13 cellular contexts compared by ENCODE assay signal in the genomic region with DNA sequence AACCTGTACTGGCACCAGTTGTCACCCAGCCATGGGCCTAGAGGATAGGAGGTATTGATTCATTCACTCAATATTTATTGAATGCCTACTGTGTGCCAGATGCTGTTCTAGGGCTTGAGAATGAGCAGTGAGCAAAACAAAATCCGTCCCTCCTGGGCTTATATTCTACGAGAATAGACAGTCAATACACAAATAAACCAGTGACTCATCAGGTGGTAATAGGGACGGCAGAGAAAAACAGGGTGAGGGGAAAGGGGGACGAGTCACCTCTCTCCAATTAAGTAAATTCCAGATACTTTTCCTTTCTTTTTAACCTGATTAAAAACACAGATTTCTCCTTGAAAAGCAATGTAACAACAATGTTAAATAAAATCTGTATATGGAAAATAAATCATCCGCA.
DNase-seq lines count a peak whose midpoint lies in the region; ATAC-seq and TF ChIP-seq lines count a peak whose summit lies in the region.
"Had no signal": no experiment of that assay in that cellular context is flagged by ENCODE, and none has a peak within 500 bp of the region (broad histone marks: within the 10 kb centered on the region; RNA-seq: fewer than 3 reads in every experiment).

No MANE protein-coding gene starts in this region.

- RAD21 ChIA-PET in HCT116 (lab: Charles Lee; ENCODE audit: low non-redundant PET in 1 of 2, low total read pairs in 2 of 2, uncharacterized antibody in 2 of 2, unreplicated experiment in 2 of 2), result no interaction called here

- intact Hi-C loops in HCT116 (cut with micrococcal nuclease), result no loop called here
- intact Hi-C loops in activated T-helper 2 cell treated with anti-CD3 and anti-CD28 coated beads, Interferon-gamma antibody, Interleukin-2, Interleukin-4, amounts not matched to agents 10 μg/mL and 5 μg/mL and 100 μg/mL, durations not matched to agents 14 hours and 24 hours and 36 hours (cut with micrococcal nuclease), result no loop called here
- intact Hi-C loops in tibial artery (cut with DNase I; ENCODE audit: low total_unique reads), result no loop called here
- intact Hi-C loops in CD4-positive, alpha-beta T cell (cut with DNase I, micrococcal nuclease), result no loop called here

- H4K20me1 ChIP-seq in HCT116 (ENCODE audit: insufficient read depth), result no peaks in the 10 kb centered on the region

- DNase-seq in HCT116 (ENCODE audit: low read depth, low spot score), result no peak
- no peak for DNase-seq in activated T-helper 2 cell treated with anti-CD3 and anti-CD28 coated beads, Interferon-gamma antibody, Interleukin-2, Interleukin-4, amounts not matched to agents 10 μg/mL and 5 μg/mL and 100 μg/mL, durations not matched to agents 14 hours and 24 hours and 36 hours (ENCODE audit: low spot score)
- peak; percentile 35 for DNase-seq in glomerular visceral epithelial cell (ENCODE audit: extremely low spot score)
- DNase-seq in tibial artery, result no peak
- no peak for DNase-seq in pons (ENCODE audit: low spot score)
- no peak for DNase-seq in CD4-positive, alpha-beta T cell
- DNase-seq in DMS114 treated with DMSO at 0.1 percent for 48 hours (lab: John Stamatoyannopoulos, UW; ENCODE audit: unreplicated experiment), result no peak
- DNase-seq: activated CD4-positive, alpha-beta T cell treated with anti-CD3 and anti-CD28 coated beads, Interleukin-2, amount 50 U/mL, for 1 hour; activated effector memory CD4-positive, alpha-beta T cell treated with Interleukin-2 at 50 U/mL for 16 hours; DMS153; T-helper 2 cell; testis had no signal

- H3K9me2 ChIP-seq in HCT116 (ENCODE audit: insufficient read depth), result no peaks in the 10 kb centered on the region

- H3K36me3 Mint-ChIP-seq in activated T-helper 2 cell treated with anti-CD3 and anti-CD28 coated beads, Interferon-gamma antibody, Interleukin-2, Interleukin-4, amounts not matched to agents 10 μg/mL and 5 μg/mL and 100 μg/mL, durations not matched to agents 14 hours and 24 hours and 36 hours (ENCODE audit: low read depth), result peaks cover 99% of the 10 kb centered on the region
- H3K36me3 Mint-ChIP-seq in CD4-positive, alpha-beta T cell (ENCODE audit: low read depth), result peaks cover 74% of the 10 kb centered on the region

- H3K4me1 ChIP-seq in HCT116 (ENCODE audit: control insufficient read depth in 1 of 2, insufficient read depth in 2 of 2, low read length in 2 of 2) (peaks cover 37 to 42% of the 10 kb centered on the region in 2 experiments), tibial artery (peaks cover 0 to 36% (median 27%) of the 10 kb centered on the region in 4 donors)

- H3K9me3 ChIP-seq in HCT116 (ENCODE audit: control insufficient read depth in 1 of 2, insufficient read depth in 1 of 2, low read depth in 1 of 2, low read length in 2 of 2) (no peaks in the 10 kb centered on the region), tibial artery (no peaks in the 10 kb centered on the region)
- no peaks in the 10 kb centered on the region for H3K9me3 ChIP-seq in CD4-positive, alpha-beta T cell (ENCODE audit: control insufficient read depth, low read length)
- H3K9me3 ChIP-seq: testis had no signal

- no peak for TF ChIP-seq CTCF in HCT116 (IDR thresholded peaks at IDR 0.05 in 2 of 3, conservative IDR thresholded peaks at IDR 0.05 in 1 of 3; ENCODE audit: borderline replicate concordance in 1 of 3, insufficient read depth in 1 of 3, low read depth in 2 of 3, low read length in 2 of 3)
- no peak for TF ChIP-seq CTCF in tibial artery (IDR thresholded peaks at IDR 0.05)
- TF ChIP-seq CTCF in CD4-positive, alpha-beta T cell (IDR thresholded peaks at IDR 0.05), result no peak

- no peaks in the 10 kb centered on the region for H3K27me3 ChIP-seq in HCT116 (ENCODE audit: insufficient read depth, low read length)
- no peaks in the 10 kb centered on the region for H3K27me3 ChIP-seq in tibial artery
- no peaks in the 10 kb centered on the region for H3K27me3 ChIP-seq in CD4-positive, alpha-beta T cell (ENCODE audit: control insufficient read depth, insufficient read depth, low read length)
- H3K27me3 ChIP-seq: testis had no signal

- no peaks in the 10 kb centered on the region for H3K9me3 Mint-ChIP-seq in activated T-helper 2 cell treated with anti-CD3 and anti-CD28 coated beads, Interferon-gamma antibody, Interleukin-2, Interleukin-4, amounts not matched to agents 10 μg/mL and 5 μg/mL and 100 μg/mL, durations not matched to agents 14 hours and 24 hours and 36 hours
- no peaks in the 10 kb centered on the region for H3K9me3 Mint-ChIP-seq in CD4-positive, alpha-beta T cell

- H3K9ac ChIP-seq in HCT116 (ENCODE audit: low read length), result peak overlapping the region; percentile 12; the same call in 1 of the 2 replicates

- peak overlapping the region; percentile 45 for H3K27ac ChIP-seq in HCT116 (ENCODE audit: low read depth, low read length)
- peak overlapping the region; percentile 38 to 39 for H3K27ac ChIP-seq in tibial artery
- no peak overlapping the region for H3K27ac ChIP-seq in CD4-positive, alpha-beta T cell (ENCODE audit: low read depth, low read length)
- H3K27ac ChIP-seq: testis had no signal

- peaks cover 42% of the 10 kb centered on the region for H3K4me1 Mint-ChIP-seq in activated T-helper 2 cell treated with anti-CD3 and anti-CD28 coated beads, Interferon-gamma antibody, Interleukin-2, Interleukin-4, amounts not matched to agents 10 μg/mL and 5 μg/mL and 100 μg/mL, durations not matched to agents 14 hours and 24 hours and 36 hours (ENCODE audit: low read depth)
- H3K4me1 Mint-ChIP-seq in CD4-positive, alpha-beta T cell (ENCODE audit: low read depth), result peaks cover 13% of the 10 kb centered on the region

- CTCF ChIA-PET in HCT116 (lab: Charles Lee), result no interaction called here
- CTCF ChIA-PET in CD4-positive, alpha-beta T cell (lab: Charles Lee), result no interaction called here

- POLR2A ChIA-PET in HCT116 (lab: Charles Lee), result no interaction called here
- POLR2A ChIA-PET in CD4-positive, alpha-beta T cell (lab: Charles Lee), result no interaction called here

- no TSS peak for BruUV-seq in HCT116 (replicated peaks; lab: Mats Ljungman, UMichigan)

- peak overlapping the region; percentile 43 for H3K27ac Mint-ChIP-seq in activated T-helper 2 cell treated with anti-CD3 and anti-CD28 coated beads, Interferon-gamma antibody, Interleukin-2, Interleukin-4, amounts not matched to agents 10 μg/mL and 5 μg/mL and 100 μg/mL, durations not matched to agents 14 hours and 24 hours and 36 hours
- H3K27ac Mint-ChIP-seq in CD4-positive, alpha-beta T cell, result no peak overlapping the region

- H3K4me2 ChIP-seq in HCT116 (ENCODE audit: low read length), result peak overlapping the region; percentile 62

- H3K36me3 ChIP-seq in HCT116 (ENCODE audit: control insufficient read depth in 1 of 2, insufficient read depth in 2 of 2, low read length in 2 of 2) (no peaks in the 10 kb centered on the region), tibial artery (peaks cover 78 to 96% (median 95%) of the 10 kb centered on the region in 3 donors)

- no peaks in the 10 kb centered on the region for H3K79me2 ChIP-seq in HCT116 (ENCODE audit: insufficient read depth, low read length)

- H2AFZ ChIP-seq in HCT116 (ENCODE audit: low read depth, low read length, poor library complexity, severe bottlenecking), result no peak overlapping the region

- peak; percentile 63 for ATAC-seq in HCT116
- ATAC-seq in CD4-positive, alpha-beta T cell (ENCODE audit: poor library complexity), result no peak
- ATAC-seq: sciatic nerve had no signal

- H3K27me3 Mint-ChIP-seq in activated T-helper 2 cell treated with anti-CD3 and anti-CD28 coated beads, Interferon-gamma antibody, Interleukin-2, Interleukin-4, amounts not matched to agents 10 μg/mL and 5 μg/mL and 100 μg/mL, durations not matched to agents 14 hours and 24 hours and 36 hours (ENCODE audit: low read depth), result no peaks in the 10 kb centered on the region
- no peaks in the 10 kb centered on the region for H3K27me3 Mint-ChIP-seq in CD4-positive, alpha-beta T cell

- TF ChIP-seq POLR2A in HCT116 (IDR thresholded peaks at IDR 0.05; ENCODE audit: borderline replicate concordance, extremely low read depth, insufficient read depth, insufficient read length), result no peak

- no peak overlapping the region for H3K4me3 Mint-ChIP-seq in activated T-helper 2 cell treated with anti-CD3 and anti-CD28 coated beads, Interferon-gamma antibody, Interleukin-2, Interleukin-4, amounts not matched to agents 10 μg/mL and 5 μg/mL and 100 μg/mL, durations not matched to agents 14 hours and 24 hours and 36 hours (ENCODE audit: low read depth)
- H3K4me3 Mint-ChIP-seq in CD4-positive, alpha-beta T cell, result no peak overlapping the region

- no peak for TF ChIP-seq RAD21 in HCT116 (IDR thresholded peaks at IDR 0.05; ENCODE audit: low read depth)

- H3K4me3 ChIP-seq in HCT116 (replicated peaks in 1 of 2; ENCODE audit: low read depth in 1 of 2, low read length in 2 of 2), result 0 out of 4 replicates have a peak overlapping the region, but pooled peaks of 1 of the 2 experiments have one; percentile 7
- H3K4me3 ChIP-seq in tibial artery, result no peak overlapping the region
- H3K4me3 ChIP-seq: testis had no signal

TF ChIP-seq in HCT116, 20 proteins besides CTCF, POLR2A, EP300 and RAD21 (continues in another document):
- TF ChIP-seq ELF1 (IDR thresholded peaks at IDR 0.05; ENCODE audit: borderline replicate concordance, low read depth) (no peak), SP1 (IDR thresholded peaks at IDR 0.05; ENCODE audit: low read depth) (peak; percentile 55), ZNF274 (IDR thresholded peaks at IDR 0.05; ENCODE audit: low read depth, low read length) (no peak), POLR2AphosphoS5 (IDR thresholded peaks at IDR 0.05; ENCODE audit: low read depth, low read length) (no peak), CBX3 (IDR thresholded peaks at IDR 0.05; ENCODE audit: low read depth) (peak; percentile 26; the same call in 1 of the 2 replicates), YY1 (IDR thresholded peaks at IDR 0.05; ENCODE audit: extremely low read depth, insufficient replicate concordance, low read depth, low read length) (no peak)
- TF ChIP-seq, protein P1, sequence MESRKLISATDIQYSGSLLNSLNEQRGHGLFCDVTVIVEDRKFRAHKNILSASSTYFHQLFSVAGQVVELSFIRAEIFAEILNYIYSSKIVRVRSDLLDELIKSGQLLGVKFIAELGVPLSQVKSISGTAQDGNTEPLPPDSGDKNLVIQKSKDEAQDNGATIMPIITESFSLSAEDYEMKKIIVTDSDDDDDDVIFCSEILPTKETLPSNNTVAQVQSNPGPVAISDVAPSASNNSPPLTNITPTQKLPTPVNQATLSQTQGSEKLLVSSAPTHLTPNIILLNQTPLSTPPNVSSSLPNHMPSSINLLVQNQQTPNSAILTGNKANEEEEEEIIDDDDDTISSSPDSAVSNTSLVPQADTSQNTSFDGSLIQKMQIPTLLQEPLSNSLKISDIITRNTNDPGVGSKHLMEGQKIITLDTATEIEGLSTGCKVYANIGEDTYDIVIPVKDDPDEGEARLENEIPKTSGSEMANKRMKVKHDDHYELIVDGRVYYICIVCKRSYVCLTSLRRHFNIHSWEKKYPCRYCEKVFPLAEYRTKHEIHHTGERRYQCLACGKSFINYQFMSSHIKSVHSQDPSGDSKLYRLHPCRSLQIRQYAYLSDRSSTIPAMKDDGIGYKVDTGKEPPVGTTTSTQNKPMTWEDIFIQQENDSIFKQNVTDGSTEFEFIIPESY (IDR thresholded peaks at IDR 0.05; ENCODE audit: extremely low read depth, insufficient replicate concordance, low read length), result no peak
